ENCODE assay signal across 8 cellular contexts in genomic region chr9:93159601-93160418, GRCh38. TPM values are rescaled to one million over a fixed set of nuclear protein-coding genes. Genes with fewer than 3 reads are reported as not detected.
A peak's percentile ranks its signal among the peaks of the same experiment; 100 is the strongest.
DNase-seq lines count a peak whose midpoint lies in the region; ATAC-seq and TF ChIP-seq lines count a peak whose summit lies in the region.

No MANE protein-coding gene starts in this region.

- H3K4me3 ChIP-seq in AG09309 (ENCODE audit: control insufficient read depth, low read depth, low read length) (no peak overlapping the region), lower lobe of right lung (peak overlapping the region; percentile 2)

- intact Hi-C loops in lower lobe of right lung (cut with DNase I) = no loop called here

- ATAC-seq in GM18858 (IDR thresholded peaks at IDR 0.05; ENCODE audit: unreplicated experiment) = peak; percentile 77
- ATAC-seq in HG03103 (IDR thresholded peaks at IDR 0.05; ENCODE audit: low read depth, unreplicated experiment) = peak; percentile 80
- ATAC-seq in lower lobe of right lung = peak; percentile 96 to 97

- DNase-seq in AG09309 (ENCODE audit: low read depth) (peak; percentile 20), NCI-H526 treated with DMSO at 0.1 percent for 48 hours (lab: John Stamatoyannopoulos, UW) (peak; percentile 34), dermis blood vessel endothelial cell (peak; percentile 84), lower lobe of right lung (peak; percentile 89)
- DNase-seq in activated CD4-positive, alpha-beta T cell treated with anti-CD3 and anti-CD28 coated beads, Interleukin-2, amount 50 U/mL, for 4 hours = peak; percentile 58 to 61
- peak; percentile 43 to 69 (median 61) for DNase-seq in stimulated activated CD4-positive, alpha-beta T cell treated with anti-CD3 and anti-CD28 coated beads, TNF-alpha, amount 100 ng/mL, for 48 hours (ENCODE audit: low read depth in 3 of 3)

- H3K27ac ChIP-seq in lower lobe of right lung = no peak overlapping the region

- H3K4me1 ChIP-seq in lower lobe of right lung = no peaks in the 10 kb centered on the region

- H3K9me3 ChIP-seq in lower lobe of right lung = no peaks in the 10 kb centered on the region

- H3K27me3 ChIP-seq in lower lobe of right lung (ENCODE audit: low read depth) = no peaks in the 10 kb centered on the region

- no peaks in the 10 kb centered on the region for H3K36me3 ChIP-seq in lower lobe of right lung

- TF ChIP-seq CTCF in AG09309 (IDR thresholded peaks at IDR 0.05; ENCODE audit: control insufficient read depth, insufficient read depth, low read depth, low read length, missing control alignments) = peak; percentile 97
- TF ChIP-seq CTCF in lower lobe of right lung (IDR thresholded peaks at IDR 0.05) = peak; percentile 97

RNA-seq across cellular contexts. Expression of gene WNK2, which starts 24.1 kb away (rescaled TPM):
- not detected in 2 replicates for total RNA-seq in dermis blood vessel endothelial cell
- total RNA-seq in lower lobe of right lung = 7.7 TPM

RNA-seq across cellular contexts. Expression of gene NINJ1, which starts 25.8 kb away (rescaled TPM):
- total RNA-seq in dermis blood vessel endothelial cell = 35.4 and 52.0 TPM in 2 replicates
- 46.6 TPM for total RNA-seq in lower lobe of right lung

Comparison
In these comparisons a context has a peak if more than half of its experiments do, and no peak if none do; other contexts are left out.
1. DNase-seq: peak in every context shown above with its lines; median percentile 89 in lower lobe of right lung; 84 in dermis blood vessel endothelial cell; 61 in stimulated activated CD4-positive, alpha-beta T cell treated with anti-CD3 and anti-CD28 coated beads, TNF-alpha, amount 100 ng/mL, for 48 hours; 60 in activated CD4-positive, alpha-beta T cell treated with anti-CD3 and anti-CD28 coated beads, Interleukin-2, amount 50 U/mL, for 4 hours; 34 in NCI-H526 treated with DMSO at 0.1 percent for 48 hours; 20 in AG09309.